28 cellular contexts compared by ENCODE assay signal in genomic region chr12:83036847-83037246, GRCh38.
"Had no signal": no experiment of that assay in that cellular context is flagged by ENCODE, and none has a peak within 500 bp of the region (broad histone marks: within the 10 kb centered on the region; RNA-seq: fewer than 3 reads in every experiment).

No MANE protein-coding gene starts in this region.

- H3K27ac Mint-ChIP-seq: natural killer cell; nephron; neural progenitor cell; progenitor cell of endocrine pancreas; stimulated activated effector memory CD8-positive, alpha-beta T cell treated with anti-CD3 and anti-CD28 coated beads, Interleukin-12 subunit alpha, Interleukin-12 subunit beta, amount 100 ng/mL, for 72 hours; stimulated activated naive B cell treated with anti-CD40 and anti-IgM and Interleukin-4, amounts not matched to agents 10 μg/mL and 1 μg/mL and 100 μg/mL, for 72 hours; stimulated activated naive CD8-positive, alpha-beta T cell treated with anti-CD3 and anti-CD28 coated beads, Interleukin-15, Interleukin-2, amounts not matched to agents 100 ng/mL and 50 ng/mL, for 24 hours had no signal

- H2AFZ ChIP-seq: neural progenitor cell, parathyroid adenoma had no signal

- H3K4me1 Mint-ChIP-seq: natural killer cell; nephron; stimulated activated effector memory CD8-positive, alpha-beta T cell treated with anti-CD3 and anti-CD28 coated beads, Interleukin-12 subunit alpha, Interleukin-12 subunit beta, amount 100 ng/mL, for 72 hours; stimulated activated naive B cell treated with anti-CD40 and anti-IgM and Interleukin-4, amounts not matched to agents 10 μg/mL and 1 μg/mL and 100 μg/mL, for 72 hours had no signal

- H3K9me3 Mint-ChIP-seq: nephron; stimulated activated effector memory CD8-positive, alpha-beta T cell treated with anti-CD3 and anti-CD28 coated beads, Interleukin-12 subunit alpha, Interleukin-12 subunit beta, amount 100 ng/mL, for 72 hours; stimulated activated naive B cell treated with anti-CD40 and anti-IgM and Interleukin-4, amounts not matched to agents 10 μg/mL and 1 μg/mL and 100 μg/mL, for 72 hours; stimulated activated naive CD8-positive, alpha-beta T cell treated with anti-CD3 and anti-CD28 coated beads, Interleukin-15, Interleukin-2, amounts not matched to agents 100 ng/mL and 50 ng/mL, for 24 hours had no signal

- H3K36me3 Mint-ChIP-seq: natural killer cell; stimulated activated effector memory CD8-positive, alpha-beta T cell treated with anti-CD3 and anti-CD28 coated beads, Interleukin-12 subunit alpha, Interleukin-12 subunit beta, amount 100 ng/mL, for 72 hours; stimulated activated naive B cell treated with anti-CD40 and anti-IgM and Interleukin-4, amounts not matched to agents 10 μg/mL and 1 μg/mL and 100 μg/mL, for 72 hours had no signal

- H3K27ac ChIP-seq: neural progenitor cell, ovary, parathyroid adenoma, psoas muscle, right lobe of liver, sigmoid colon, stomach, thoracic aorta, thyroid gland, tibial nerve, upper lobe of left lung had no signal

- H3K27me3 Mint-ChIP-seq: progenitor cell of endocrine pancreas; stimulated activated naive B cell treated with anti-CD40 and anti-IgM and Interleukin-4, amounts not matched to agents 10 μg/mL and 1 μg/mL and 100 μg/mL, for 72 hours; stimulated activated naive CD8-positive, alpha-beta T cell treated with anti-CD3 and anti-CD28 coated beads, Interleukin-15, Interleukin-2, amounts not matched to agents 100 ng/mL and 50 ng/mL, for 24 hours had no signal

- H3K9ac ChIP-seq: neural progenitor cell, parathyroid adenoma had no signal

- H3K4me2 ChIP-seq: neural progenitor cell had no signal

- H3K4me3 ChIP-seq: neural progenitor cell, ovary, psoas muscle, right lobe of liver, sigmoid colon, stomach, thoracic aorta, thyroid gland, tibial nerve, upper lobe of left lung had no signal

- DNase-seq: natural killer cell; occipital lobe; ovary; posterior cingulate gyrus; psoas muscle; right cardiac atrium; right lobe of liver; sigmoid colon; small intestine; stimulated activated CD4-positive, alpha-beta T cell treated with anti-CD3 and anti-CD28 coated beads, Interleukin-15, amount 100 ng/mL, for 24 hours; stimulated activated CD4-positive, alpha-beta T cell treated with anti-CD3 and anti-CD28 coated beads, Interleukin-2, amount 100 ng/mL, for 24 hours; stimulated activated CD4-positive, alpha-beta T cell treated with anti-CD3 and anti-CD28 coated beads, Interleukin-2, amount 100 ng/mL, for 48 hours; stimulated activated CD4-positive, alpha-beta T cell treated with anti-CD3 and anti-CD28 coated beads, Interleukin-4, amount 100 ng/mL, for 24 hours; stimulated activated naive B cell treated with anti-CD40 and anti-IgM and Interleukin-4, amounts not matched to agents 10 μg/mL and 1 μg/mL and 100 μg/mL, for 72 hours; stimulated activated naive CD4-positive, alpha-beta T cell treated with Interleukin-2 at 50 U/mL for 16 hours; stomach; thyroid gland; trophoblast cell; upper lobe of left lung had no signal

- H3K79me2 ChIP-seq: parathyroid adenoma had no signal

- ATAC-seq: natural killer cell; psoas muscle; right cardiac atrium; right lobe of liver; stimulated activated effector memory CD8-positive, alpha-beta T cell treated with anti-CD3 and anti-CD28 coated beads, Interleukin-12 subunit alpha, Interleukin-12 subunit beta, amount 100 ng/mL, for 72 hours; stimulated activated naive B cell treated with anti-CD40 and anti-IgM and Interleukin-4, amounts not matched to agents 10 μg/mL and 1 μg/mL and 100 μg/mL, for 72 hours had no signal

- H3K4me1 ChIP-seq: parathyroid adenoma, psoas muscle, right lobe of liver, stomach, thyroid gland, tibial nerve, upper lobe of left lung had no signal

- H3K36me3 ChIP-seq: neural progenitor cell, ovary, right lobe of liver, sigmoid colon, stomach, thoracic aorta, thyroid gland, tibial nerve, upper lobe of left lung had no signal

- FAIRE-seq: small intestine, urothelium cell line had no signal

- H3K4me3 Mint-ChIP-seq: natural killer cell; nephron; neural progenitor cell; stimulated activated effector memory CD8-positive, alpha-beta T cell treated with anti-CD3 and anti-CD28 coated beads, Interleukin-12 subunit alpha, Interleukin-12 subunit beta, amount 100 ng/mL, for 72 hours; stimulated activated naive B cell treated with anti-CD40 and anti-IgM and Interleukin-4, amounts not matched to agents 10 μg/mL and 1 μg/mL and 100 μg/mL, for 72 hours; stimulated activated naive CD8-positive, alpha-beta T cell treated with anti-CD3 and anti-CD28 coated beads, Interleukin-15, Interleukin-2, amounts not matched to agents 100 ng/mL and 50 ng/mL, for 24 hours had no signal

- H3K9me3 ChIP-seq: ovary, psoas muscle, right lobe of liver, sigmoid colon, stomach, thoracic aorta, thyroid gland, tibial nerve, upper lobe of left lung had no signal

- H3K27me3 ChIP-seq: neural progenitor cell, ovary, right lobe of liver, sigmoid colon, stomach, thyroid gland, tibial nerve, upper lobe of left lung had no signal
